Comparison of ENCODE assay signal across 11 cellular contexts in genomic region chr2:189444322-189444721, GRCh38. TPM values are rescaled to one million over a fixed set of nuclear protein-coding genes. Genes with fewer than 3 reads are reported as not detected.
DNase-seq lines count a peak whose midpoint lies in the region; ATAC-seq and TF ChIP-seq lines count a peak whose summit lies in the region.
"Had no signal": no experiment of that assay in that cellular context is flagged by ENCODE, and none has a peak within 500 bp of the region (broad histone marks: within the 10 kb centered on the region; RNA-seq: fewer than 3 reads in every experiment).

No MANE protein-coding gene starts in this region.

- H3K9ac ChIP-seq in KMS-11 = no peak overlapping the region

- H3K4me1 Mint-ChIP-seq in effector memory CD8-positive, alpha-beta T cell (ENCODE audit: low read depth in 2 of 2) = peaks cover 10 to 14% of the 10 kb centered on the region in 2 donors

- H3K27ac ChIP-seq in KMS-11 = no peak overlapping the region
- H3K27ac ChIP-seq in aorta (ENCODE audit: low read depth in 1 of 2, low read length in 2 of 2) = no peak overlapping the region

- H3K4me1 ChIP-seq in KMS-11 (ENCODE audit: low read depth, poor library complexity, severe bottlenecking) = peaks cover 43% of the 10 kb centered on the region
- H3K4me1 ChIP-seq in aorta (ENCODE audit: control insufficient read depth in 1 of 2, insufficient read depth in 2 of 2, low read length in 2 of 2) = peaks cover 2 to 10% of the 10 kb centered on the region in 2 donors

- no peaks in the 10 kb centered on the region for H3K9me3 Mint-ChIP-seq in effector memory CD8-positive, alpha-beta T cell

- WGBS in aorta, 2 donors = 84 to 95% methylated on average over 1 of the region's 1 CpG

- no peak overlapping the region for H3K27ac Mint-ChIP-seq in effector memory CD8-positive, alpha-beta T cell

- no peak overlapping the region for H3K4me3 Mint-ChIP-seq in effector memory CD8-positive, alpha-beta T cell

- DNase-seq in SIG-M5 treated with dmso at 0.1 percent for 504 hours (lab: John Stamatoyannopoulos, UW; ENCODE audit: unreplicated experiment) (peak; percentile 19), SIG-M5 (lab: John Stamatoyannopoulos, UW) (no peak), fibroblast of the aortic adventitia (ENCODE audit: low read depth) (peak; percentile 9), C1 segment of cervical spinal cord (lab: John Stamatoyannopoulos, UW) (no peak), aorta (no peak)
- DNase-seq in effector memory CD8-positive, alpha-beta T cell = no peak
- DNase-seq: 8988T; NK-92 treated with Interleukin-12 subunit alpha and Interleukin-12 subunit beta, amount 100 ng/mL, for 24 hours had no signal

- peaks cover 33% of the 10 kb centered on the region for H4K20me1 ChIP-seq in KMS-11 (ENCODE audit: insufficient read depth)

- H3K36me3 ChIP-seq in KMS-11 (ENCODE audit: insufficient read depth) (no peaks in the 10 kb centered on the region; the same call in 1 of the 2 replicates), aorta (ENCODE audit: control insufficient read depth in 1 of 2, insufficient read depth in 2 of 2, low read length in 1 of 2) (no peaks in the 10 kb centered on the region)

- H3K27me3 ChIP-seq in KMS-11 (ENCODE audit: insufficient read depth, low read depth) (no peaks in the 10 kb centered on the region), aorta (ENCODE audit: control insufficient read depth in 1 of 2, insufficient read depth in 2 of 2, low read length in 1 of 2) (no peaks in the 10 kb centered on the region)

- H2AFZ ChIP-seq in KMS-11 (ENCODE audit: low read depth) = no peak overlapping the region

- peaks cover 29% of the 10 kb centered on the region for H3K36me3 Mint-ChIP-seq in effector memory CD8-positive, alpha-beta T cell (ENCODE audit: insufficient read depth)

- peaks cover 69% of the 10 kb centered on the region for H3K79me2 ChIP-seq in KMS-11 (ENCODE audit: insufficient read depth, low read depth)

- intact Hi-C loops in aorta (cut with DNase I) = no loop called here

- ATAC-seq in GM21717 (IDR thresholded peaks at IDR 0.05; ENCODE audit: unreplicated experiment) = peak; percentile 35
- no peak for ATAC-seq in effector memory CD8-positive, alpha-beta T cell (replicated peaks)
- no peak for ATAC-seq in aorta (ENCODE audit: low FRiP score)
- ATAC-seq: sciatic nerve had no signal

- H3K27me3 Mint-ChIP-seq in effector memory CD8-positive, alpha-beta T cell = no peaks in the 10 kb centered on the region

- peak overlapping the region; percentile 89; the same call in 1 of the 2 replicates for H3K4me2 ChIP-seq in KMS-11

- TF ChIP-seq CTCF in KMS-11 (conservative IDR thresholded peaks at IDR 0.05; ENCODE audit: low read depth, low read length) (no peak), fibroblast of the aortic adventitia (IDR thresholded peaks at IDR 0.05; ENCODE audit: insufficient read depth, low read length) (no peak)

- no peak overlapping the region for H3K4me3 ChIP-seq in KMS-11 (IDR thresholded peaks at IDR 0.05; ENCODE audit: insufficient read depth, low read depth, low read length)
- H3K4me3 ChIP-seq in fibroblast of the aortic adventitia (ENCODE audit: low read depth, low read length) = no peak overlapping the region
- no peak overlapping the region for H3K4me3 ChIP-seq in aorta (ENCODE audit: low read length in 2 of 2)

- no peaks in the 10 kb centered on the region for H3K9me3 ChIP-seq in aorta (ENCODE audit: control insufficient read depth, low read length)

RNA-seq across cellular contexts. Expression of gene WDR75, which starts 3.0 kb away (rescaled TPM):
- total RNA-seq in fibroblast of the aortic adventitia (ENCODE audit: low replicate concordance) = 28.7 and 55.7 TPM in 2 replicates
- total RNA-seq in aorta = 10 to 100 TPM; 26.3 to 28.9 TPM
- 10 to 100 TPM; 10.6 to 19.7 TPM for polyA plus RNA-seq in aorta

Comparison
In these comparisons a context has a peak if more than half of its experiments do, and no peak if none do; other contexts are left out.
1. DNase-seq: peak in SIG-M5 treated with dmso at 0.1 percent for 504 hours (single experiment) and fibroblast of the aortic adventitia (single experiment); none in SIG-M5 (single experiment), effector memory CD8-positive, alpha-beta T cell (0 of 3), C1 segment of cervical spinal cord (0 of 14) and aorta (0 of 2).